In genomic region chr20:1333462-1334369, GRCh38 we compare ENCODE assay signal across 20 cellular contexts. TPM values are rescaled to one million over a fixed set of nuclear protein-coding genes. Genes with fewer than 3 reads are reported as not detected.
DNase-seq lines count a peak whose midpoint lies in the region; ATAC-seq and TF ChIP-seq lines count a peak whose summit lies in the region.
"Had no signal": no experiment of that assay in that cellular context is flagged by ENCODE, and none has a peak within 500 bp of the region (broad histone marks: within the 10 kb centered on the region; RNA-seq: fewer than 3 reads in every experiment).

No MANE protein-coding gene starts in this region.

- no peak overlapping the region for H3K27ac ChIP-seq in Peyer's patch
- peak overlapping the region; percentile 29 to 99 (median 94) for H3K27ac ChIP-seq in gastrocnemius medialis
- H3K27ac ChIP-seq: foreskin keratinocyte, right lobe of liver, SJCRH30 had no signal

- peak; percentile 4 for DNase-seq in D341Med (ENCODE audit: low spot score)
- peak in 2 of 3 donors; percentile 10 to 36 for DNase-seq in Peyer's patch
- DNase-seq in glutamatergic neuron: no peak
- DNase-seq in gastrocnemius medialis: no peak
- no peak for DNase-seq in Calu3
- no peak for DNase-seq in cerebellar nuclear complex (lab: John Stamatoyannopoulos, UW)
- DNase-seq in immature natural killer cell: no peak
- DNase-seq: activated gamma-delta T cell treated with Interleukin-2 at 50 U/mL for 16 hours; anterior cingulate cortex; foreskin keratinocyte; GF-D8; Karpas-422; NCI-H1105; nucleus accumbens; SJCRH30; stimulated activated naive CD8-positive, alpha-beta T cell treated with anti-CD3 and anti-CD28 coated beads, Interleukin-15, amount 100 ng/mL, for 72 hours; T-helper 17 cell had no signal

- BruUV-seq in Calu3 (replicated peaks; lab: Mats Ljungman, UMichigan): no TSS peak

- H3K9me3 ChIP-seq in Peyer's patch (no peaks in the 10 kb centered on the region), gastrocnemius medialis (no peaks in the 10 kb centered on the region)
- H3K9me3 ChIP-seq: right lobe of liver, SJCRH30 had no signal

- no peak for TF ChIP-seq CTCF in Peyer's patch (IDR thresholded peaks at IDR 0.05)
- no peak for TF ChIP-seq CTCF in glutamatergic neuron (IDR thresholded peaks at IDR 0.05; ENCODE audit: partially characterized antibody, unreplicated experiment)
- TF ChIP-seq CTCF in gastrocnemius medialis (IDR thresholded peaks at IDR 0.05 in 4 of 5, conservative IDR thresholded peaks at IDR 0.05 in 1 of 5): no peak
- TF ChIP-seq CTCF in Calu3 (IDR thresholded peaks at IDR 0.05; ENCODE audit: unreplicated experiment): no peak

- intact Hi-C loops in gastrocnemius medialis (cut with DNase I; ENCODE audit: low total_unique reads): no loop called here
- intact Hi-C loops in Calu3 (cut with micrococcal nuclease; ENCODE audit: unreplicated experiment): no loop called here

- H3K4me3 Mint-ChIP-seq in glutamatergic neuron (ENCODE audit: unreplicated experiment) (no peak overlapping the region), Calu3 (ENCODE audit: low read depth, unreplicated experiment) (no peak overlapping the region), immature natural killer cell (no peak overlapping the region)
- H3K4me3 Mint-ChIP-seq: B cell; stimulated activated naive CD8-positive, alpha-beta T cell treated with anti-CD3 and anti-CD28 coated beads, Interleukin-15, amount 100 ng/mL, for 72 hours; T-helper 17 cell had no signal

- no peaks in the 10 kb centered on the region for H3K36me3 Mint-ChIP-seq in glutamatergic neuron (ENCODE audit: unreplicated experiment)
- peaks cover 24% of the 10 kb centered on the region for H3K36me3 Mint-ChIP-seq in Calu3 (ENCODE audit: insufficient read depth, unreplicated experiment)
- no peaks in the 10 kb centered on the region for H3K36me3 Mint-ChIP-seq in immature natural killer cell

- H3K36me3 ChIP-seq in Peyer's patch (no peaks in the 10 kb centered on the region), gastrocnemius medialis (no peaks in the 10 kb centered on the region)
- H3K36me3 ChIP-seq: right lobe of liver, SJCRH30 had no signal

- H3K27me3 ChIP-seq in Peyer's patch (no peaks in the 10 kb centered on the region), gastrocnemius medialis (no peaks in the 10 kb centered on the region)
- H3K27me3 ChIP-seq: foreskin keratinocyte, right lobe of liver, SJCRH30 had no signal

- ATAC-seq in gastrocnemius medialis: no peak
- ATAC-seq: GM12878; right lobe of liver; stimulated activated naive CD8-positive, alpha-beta T cell treated with anti-CD3 and anti-CD28 coated beads, Interleukin-15, amount 100 ng/mL, for 72 hours; T-helper 17 cell had no signal

- H3K4me3 ChIP-seq in Peyer's patch (no peak overlapping the region), gastrocnemius medialis (no peak overlapping the region)
- H3K4me3 ChIP-seq: GM12878, right lobe of liver, SJCRH30 had no signal

- H3K27me3 Mint-ChIP-seq in glutamatergic neuron (ENCODE audit: unreplicated experiment) (peaks cover 8% of the 10 kb centered on the region), Calu3 (ENCODE audit: unreplicated experiment) (no peaks in the 10 kb centered on the region), immature natural killer cell (ENCODE audit: low read depth in 3 of 3) (peaks cover 0 to 1% (median 0%) of the 10 kb centered on the region in 3 donors)
- H3K27me3 Mint-ChIP-seq: B cell; stimulated activated naive CD8-positive, alpha-beta T cell treated with anti-CD3 and anti-CD28 coated beads, Interleukin-15, amount 100 ng/mL, for 72 hours; T-helper 17 cell had no signal

- CTCF ChIA-PET in Calu3 (lab: Charles Lee): no interaction called here

- H3K9me3 Mint-ChIP-seq in glutamatergic neuron (ENCODE audit: unreplicated experiment) (no peaks in the 10 kb centered on the region), Calu3 (ENCODE audit: low read depth, unreplicated experiment) (no peaks in the 10 kb centered on the region), immature natural killer cell (no peaks in the 10 kb centered on the region)
- H3K9me3 Mint-ChIP-seq: stimulated activated naive CD8-positive, alpha-beta T cell treated with anti-CD3 and anti-CD28 coated beads, Interleukin-15, amount 100 ng/mL, for 72 hours had no signal

- H3K4me1 Mint-ChIP-seq in glutamatergic neuron (ENCODE audit: low read depth, unreplicated experiment): peaks cover 19% of the 10 kb centered on the region
- H3K4me1 Mint-ChIP-seq in Calu3 (ENCODE audit: low read depth, unreplicated experiment): peaks cover 26% of the 10 kb centered on the region
- H3K4me1 Mint-ChIP-seq in immature natural killer cell: peaks cover 10 to 16% of the 10 kb centered on the region in 2 donors

- peaks cover 0 to 31% (median 0%) of the 10 kb centered on the region in 4 donors for H3K4me1 ChIP-seq in Peyer's patch
- H3K4me1 ChIP-seq in gastrocnemius medialis: peaks cover 43 to 57% of the 10 kb centered on the region in 2 donors
- H3K4me1 ChIP-seq: SJCRH30 had no signal

- in situ Hi-C loops in gastrocnemius medialis (cut with MboI; ENCODE audit: low sequenced_read_pairs in 4 of 4): loop anchor here in 2 of 4 donors (5.0 to 10.0 kb wide), 2 partner anchors 51 to 54 kb away; no protein-coding TSS in a partner anchor

- H3K27ac Mint-ChIP-seq in glutamatergic neuron (ENCODE audit: unreplicated experiment): peak overlapping the region; percentile 4
- H3K27ac Mint-ChIP-seq in Calu3 (ENCODE audit: unreplicated experiment): no peak overlapping the region
- H3K27ac Mint-ChIP-seq in immature natural killer cell: no peak overlapping the region
- H3K27ac Mint-ChIP-seq: T-helper 17 cell had no signal

- TF ChIP-seq POLR2A in Peyer's patch (IDR thresholded peaks at IDR 0.05) (no peak), gastrocnemius medialis (IDR thresholded peaks at IDR 0.05) (no peak)

RNA-seq across cellular contexts. Expression of gene SDCBP2, which starts 4.8 kb away (rescaled TPM):
- total RNA-seq in Peyer's patch (100 to 1,000 TPM in 3 of 4 donors, 10 to 100 TPM in 1; 29.7 to 361 (median 306) TPM), glutamatergic neuron (ENCODE audit: unreplicated experiment) (4.0 TPM), gastrocnemius medialis (1 to 10 TPM; 1.3 to 2.9 (median 2.1) TPM), Calu3 (2022) (8.2 and 18.9 TPM in 2 replicates)
- polyA plus RNA-seq in immature natural killer cell: 1 to 10 TPM; 1.3 to 2.0 (median 1.8) TPM

RNA-seq across cellular contexts. Expression of gene FKBP1A, which starts 59.1 kb away (rescaled TPM):
- total RNA-seq in Peyer's patch: 100 to 1,000 TPM in 2 of 4 donors, 10 to 100 TPM in 2; 76.9 to 165 (median 98.5) TPM
- 350 TPM for total RNA-seq in glutamatergic neuron (ENCODE audit: unreplicated experiment)
- 10 to 100 TPM; 27.7 to 89.4 (median 52.5) TPM for total RNA-seq in gastrocnemius medialis
- 166 and 173 TPM in 2 replicates for total RNA-seq in Calu3 (2022)
- 10 to 100 TPM; 45.1 to 70.7 (median 47.5) TPM for polyA plus RNA-seq in immature natural killer cell

Comparison
In these comparisons a context has a peak if more than half of its experiments do, and no peak if none do; other contexts are left out.
1. DNase-seq: peak in D341Med (single experiment) and Peyer's patch (2 of 3); none in glutamatergic neuron (single experiment), gastrocnemius medialis (0 of 2), Calu3 (single experiment), cerebellar nuclear complex (0 of 2) and immature natural killer cell (0 of 3).
2. H3K27ac ChIP-seq: peak in gastrocnemius medialis (4 of 4); none in Peyer's patch (0 of 4).